In the genomic region with DNA sequence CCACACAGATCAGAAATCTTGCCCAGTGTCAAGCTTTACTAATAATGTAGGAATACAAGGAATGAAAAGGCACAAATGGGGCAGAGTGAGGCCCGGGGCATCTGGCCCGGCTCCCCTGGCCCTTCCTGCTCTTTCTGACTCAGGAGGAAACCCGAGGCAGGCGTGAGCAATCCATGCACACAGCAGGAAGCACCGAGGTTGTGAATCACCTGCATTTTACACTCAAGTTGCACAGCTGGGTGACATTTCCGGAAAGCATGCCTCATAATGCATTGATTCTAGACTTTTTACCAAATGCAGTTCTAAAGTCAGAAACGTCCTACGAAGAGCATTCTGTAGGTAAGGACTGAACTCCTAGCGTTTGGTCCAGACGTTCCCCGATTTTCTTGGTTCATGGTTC, we compare ENCODE assay signal across 11 cellular contexts. TPM values are rescaled to one million over a fixed set of nuclear protein-coding genes. Genes with fewer than 3 reads are reported as not detected.
DNase-seq lines count a peak whose midpoint lies in the region; ATAC-seq and TF ChIP-seq lines count a peak whose summit lies in the region.
"Had no signal": no experiment of that assay in that cellular context is flagged by ENCODE, and none has a peak within 500 bp of the region (broad histone marks: within the 10 kb centered on the region; RNA-seq: fewer than 3 reads in every experiment).

No MANE protein-coding gene starts in this region.

- peaks cover 5% of the 10 kb centered on the region for H3K36me3 Mint-ChIP-seq in chondrocyte (ENCODE audit: low read depth)

- H3K27me3 Mint-ChIP-seq in chondrocyte (ENCODE audit: low read depth): no peaks in the 10 kb centered on the region
- H3K27me3 Mint-ChIP-seq: IgD-negative memory B cell had no signal

- no peaks in the 10 kb centered on the region for H3K27me3 ChIP-seq in Loucy (ENCODE audit: insufficient read depth, low read length, poor library complexity, severe bottlenecking)
- H3K27me3 ChIP-seq: tibial nerve had no signal

- ATAC-seq in GM21825 (IDR thresholded peaks at IDR 0.05; ENCODE audit: unreplicated experiment) (no peak), GM18861 (IDR thresholded peaks at IDR 0.05; ENCODE audit: unreplicated experiment) (no peak)

- H4K20me1 ChIP-seq in Loucy (ENCODE audit: insufficient read depth, low read length, poor library complexity, severe bottlenecking): no peaks in the 10 kb centered on the region

- H3K9ac ChIP-seq in Loucy (ENCODE audit: low read depth, low read length, poor library complexity, severe bottlenecking): peak overlapping the region; percentile 41

- no peak overlapping the region for H2AFZ ChIP-seq in Loucy (ENCODE audit: low read length)

- H3K27ac ChIP-seq in mesodermal cell (ENCODE audit: low read depth, low read length, severe bottlenecking): peak overlapping the region; percentile 24
- H3K27ac ChIP-seq: tibial nerve had no signal

- 27 to 28% methylated on average over 8 to 11 of the region's 11 CpGs for WGBS in mesodermal cell (ENCODE audit: insufficient coverage in 2 of 2), 2 experiments

- DNase-seq in Daoy (ENCODE audit: low read depth) (peak; percentile 86), chondrocyte (ENCODE audit: low spot score) (no peak), DMS153 (lab: John Stamatoyannopoulos, UW) (no peak), GM19240 (ENCODE audit: insufficient read length, low spot score) (no peak)
- DNase-seq: nucleus accumbens had no signal

- H3K9me3 ChIP-seq in Loucy (ENCODE audit: insufficient read depth, low read depth, low read length) (no peaks in the 10 kb centered on the region), mesodermal cell (ENCODE audit: control insufficient read depth, low read length) (no peaks in the 10 kb centered on the region)
- H3K9me3 ChIP-seq: tibial nerve had no signal

- peaks cover 15% of the 10 kb centered on the region for H3K4me1 Mint-ChIP-seq in chondrocyte (ENCODE audit: low read depth)

- H3K4me2 ChIP-seq in Loucy (ENCODE audit: low read depth, low read length, poor library complexity, severe bottlenecking): no peak overlapping the region

- peaks cover 4% of the 10 kb centered on the region; the same call in 1 of the 2 replicates for H3F3A ChIP-seq in Loucy (ENCODE audit: low read depth)

- peak overlapping the region; percentile 9 for H3K4me3 Mint-ChIP-seq in chondrocyte (ENCODE audit: unreplicated experiment)
- H3K4me3 Mint-ChIP-seq: IgD-negative memory B cell had no signal

- peaks cover 30% of the 10 kb centered on the region for H3K4me1 ChIP-seq in Loucy (ENCODE audit: insufficient read depth, low read length, poor library complexity, severe bottlenecking)
- no peaks in the 10 kb centered on the region for H3K4me1 ChIP-seq in mesodermal cell (ENCODE audit: control insufficient read depth, insufficient read depth, low read length, poor library complexity, severe bottlenecking)

- TF ChIP-seq CTCF in Loucy (conservative IDR thresholded peaks at IDR 0.05; ENCODE audit: low read length): no peak
- no peak for TF ChIP-seq CTCF in chondrocyte (IDR thresholded peaks at IDR 0.05)

- no peaks in the 10 kb centered on the region for H3K9me2 ChIP-seq in Loucy (replicated peaks; ENCODE audit: low read depth, low read length)

- H3K36me3 ChIP-seq in Loucy (ENCODE audit: insufficient read depth, low read length) (peaks cover 11% of the 10 kb centered on the region; the same call in 1 of the 2 replicates), mesodermal cell (ENCODE audit: control insufficient read depth, insufficient read depth, low read length) (peaks cover 5% of the 10 kb centered on the region)

- H3K79me2 ChIP-seq in Loucy (ENCODE audit: insufficient read depth, low read length): no peaks in the 10 kb centered on the region

- H3K9me3 Mint-ChIP-seq in chondrocyte (ENCODE audit: low read depth): peaks cover 3% of the 10 kb centered on the region

- H3K27ac Mint-ChIP-seq in chondrocyte (ENCODE audit: unreplicated experiment): peak overlapping the region; percentile 90

- no peak overlapping the region for H3K4me3 ChIP-seq in Loucy (ENCODE audit: low read length, poor library complexity, severe bottlenecking)
- H3K4me3 ChIP-seq in mesodermal cell (ENCODE audit: extremely low read depth, insufficient read depth, low read length, poor library complexity, severe bottlenecking): no peak overlapping the region
- H3K4me3 ChIP-seq: tibial nerve had no signal

RNA-seq across cellular contexts. Expression of a gene that starts 38.9 kb away (rescaled TPM):
- 10.4 and 12.9 TPM in 2 replicates for total RNA-seq in Daoy (2014; rRNA removed; shearing (Covaris generic))
- 11.3 to 14.5 TPM (median 12.7 TPM) in 3 replicates for total RNA-seq in chondrocyte
- 16.3 TPM for polyA plus RNA-seq in mesodermal cell (2013, experiment 1 of 2)
- polyA plus RNA-seq in mesodermal cell (2013, experiment 2 of 2): 17.3 TPM

RNA-seq across cellular contexts. Expression of a gene that starts 39.2 kb away (rescaled TPM):
- 57.3 and 61.4 TPM in 2 replicates for total RNA-seq in Daoy (2014; rRNA removed; shearing (Covaris generic))
- total RNA-seq in chondrocyte: 27.4 to 31.8 TPM (median 31.5 TPM) in 3 replicates
- polyA plus RNA-seq in mesodermal cell (2013, experiment 1 of 2): 45.9 TPM
- 51.4 TPM for polyA plus RNA-seq in mesodermal cell (2013, experiment 2 of 2)

RNA-seq across cellular contexts. Expression of a gene that starts 45.4 kb away (rescaled TPM):
- 57.6 and 58.9 TPM in 2 replicates for total RNA-seq in Daoy (2014; rRNA removed; shearing (Covaris generic))
- 5.7 to 12.9 TPM (median 6.3 TPM) in 3 replicates for total RNA-seq in chondrocyte
- polyA plus RNA-seq in mesodermal cell (2013, experiment 1 of 2): 56.6 TPM
- 66.3 TPM for polyA plus RNA-seq in mesodermal cell (2013, experiment 2 of 2)
